ENCODE assay signal across 8 cellular contexts in the genomic region with DNA sequence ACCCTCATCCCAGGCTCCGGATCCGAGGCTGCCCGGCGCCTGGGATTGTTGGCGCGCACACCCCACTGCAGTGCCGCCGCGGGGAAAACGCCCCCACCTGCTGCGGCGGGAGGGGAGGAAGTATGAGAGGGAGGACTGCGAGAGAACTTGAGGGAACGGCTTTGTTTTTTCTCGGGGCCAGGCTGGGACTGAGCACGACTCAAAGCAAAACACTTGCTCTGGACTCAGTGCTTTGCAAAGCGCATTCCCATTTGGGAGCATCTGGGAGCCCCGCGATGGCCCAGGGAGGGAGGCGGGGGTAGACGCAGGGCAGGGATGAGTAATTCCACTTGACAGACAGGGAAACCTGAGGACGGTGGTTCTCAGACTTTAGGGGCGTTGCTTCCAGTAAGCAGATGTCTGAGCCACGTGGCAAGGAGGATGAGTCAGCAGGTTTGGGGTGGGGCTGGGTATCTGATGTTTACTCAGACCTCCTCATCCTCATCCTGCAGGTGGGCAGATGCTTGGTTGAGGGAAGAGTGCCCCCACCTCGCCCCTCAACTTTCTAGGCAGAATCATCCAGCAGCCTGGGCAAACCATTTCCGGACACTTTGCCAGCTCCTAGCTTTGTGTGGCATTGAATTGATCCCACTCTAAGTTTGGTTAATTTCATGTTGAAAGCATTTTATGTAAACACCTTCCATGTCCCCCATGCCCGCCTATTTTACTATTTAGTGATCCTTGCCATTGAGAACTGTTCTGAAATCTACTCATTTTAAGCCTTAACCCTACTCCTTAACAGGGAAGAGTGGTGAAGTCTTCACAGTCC. TPM values are rescaled to one million over a fixed set of nuclear protein-coding genes. Genes with fewer than 3 reads are reported as not detected.
DNase-seq lines count a peak whose midpoint lies in the region; ATAC-seq and TF ChIP-seq lines count a peak whose summit lies in the region.

No MANE protein-coding gene starts in this region.

- peak; percentile 92 for DNase-seq in M059J (ENCODE audit: low read depth)
- DNase-seq in SHP77 treated with DMSO at 0.1 percent for 48 hours (lab: John Stamatoyannopoulos, UW) = peak; percentile 90
- peak; percentile 59 for DNase-seq in activated gamma-delta T cell treated with anti-CD3 and anti-CD28 coated beads, Interleukin-2, amount 50 U/mL, for 16 hours (ENCODE audit: low read depth)
- DNase-seq in glutamatergic neuron = peak; percentile 88
- DNase-seq in putamen (ENCODE audit: low spot score) = peak; percentile 74
- peak in 1 of 2 donors; percentile 72 for DNase-seq in aorta

- H3K4me3 ChIP-seq in BLaER1 (peak overlapping the region; percentile 59), aorta (ENCODE audit: low read length in 2 of 2) (no peak overlapping the region)

- H3K9me3 ChIP-seq in BLaER1 = no peaks in the 10 kb centered on the region
- no peaks in the 10 kb centered on the region for H3K9me3 ChIP-seq in aorta (ENCODE audit: control insufficient read depth, low read length)

- peak; percentile 62 for ATAC-seq in GM21390 (IDR thresholded peaks at IDR 0.05; ENCODE audit: unreplicated experiment)
- peak; percentile 37 for ATAC-seq in aorta (ENCODE audit: low FRiP score)

- peak overlapping the region; percentile 92 for H3K4me2 ChIP-seq in BLaER1

- WGBS in aorta, 2 donors = 3 to 4% methylated on average over 27 of the region's 27 CpGs

- H3K4me3 Mint-ChIP-seq in glutamatergic neuron (ENCODE audit: unreplicated experiment) = peak overlapping the region; percentile 97

- H4K20me1 ChIP-seq in BLaER1 = no peaks in the 10 kb centered on the region

- H3K27me3 ChIP-seq in BLaER1 (peaks cover 40% of the 10 kb centered on the region), aorta (ENCODE audit: control insufficient read depth in 1 of 2, insufficient read depth in 2 of 2, low read length in 1 of 2) (no peaks in the 10 kb centered on the region)

- no peaks in the 10 kb centered on the region for H3K36me3 Mint-ChIP-seq in glutamatergic neuron (ENCODE audit: unreplicated experiment)

- H3K27me3 Mint-ChIP-seq in glutamatergic neuron (ENCODE audit: unreplicated experiment) = peaks cover 19% of the 10 kb centered on the region

- intact Hi-C loops in aorta (cut with DNase I) = no loop called here

- H3K36me3 ChIP-seq in BLaER1 (no peaks in the 10 kb centered on the region), aorta (ENCODE audit: control insufficient read depth in 1 of 2, insufficient read depth in 2 of 2, low read length in 1 of 2) (no peaks in the 10 kb centered on the region)

- H3K9me3 Mint-ChIP-seq in glutamatergic neuron (ENCODE audit: unreplicated experiment) = peaks cover 29% of the 10 kb centered on the region

- TF ChIP-seq CTCF in glutamatergic neuron (IDR thresholded peaks at IDR 0.05; ENCODE audit: partially characterized antibody, unreplicated experiment) = no peak

- H3K4me1 Mint-ChIP-seq in glutamatergic neuron (ENCODE audit: low read depth, unreplicated experiment) = peaks cover 24% of the 10 kb centered on the region

- H3K27ac ChIP-seq in BLaER1 (peak overlapping the region; percentile 43; the same call in 1 of the 2 replicates), aorta (ENCODE audit: low read depth in 1 of 2, low read length in 2 of 2) (no peak overlapping the region)

- H3K27ac Mint-ChIP-seq in glutamatergic neuron (ENCODE audit: unreplicated experiment) = peak overlapping the region; percentile 100

- peaks cover 36% of the 10 kb centered on the region for H3K4me1 ChIP-seq in BLaER1
- no peaks in the 10 kb centered on the region for H3K4me1 ChIP-seq in aorta (ENCODE audit: control insufficient read depth in 1 of 2, insufficient read depth in 2 of 2, low read length in 2 of 2)

- peak overlapping the region; percentile 71 for H3K9ac ChIP-seq in BLaER1

RNA-seq across cellular contexts. Expression of gene MIAT, which starts 1.5 kb away (rescaled TPM):
- total RNA-seq in M059J (2014; rRNA removed; shearing (Covaris generic)) = 0.02 TPM in 2 replicates
- total RNA-seq in glutamatergic neuron (ENCODE audit: unreplicated experiment) = 1,100 TPM
- 1 to 10 TPM; 1.6 to 5.0 TPM for total RNA-seq in aorta
- polyA plus RNA-seq in aorta = under 1 TPM in 1 of 2 donors, not detected in 1; 0.28 TPM

RNA-seq across cellular contexts. Expression of gene CRYBA4, which starts 37.1 kb away (rescaled TPM):
- total RNA-seq in M059J (2014; rRNA removed; shearing (Covaris generic)) = not detected in 2 replicates
- total RNA-seq in glutamatergic neuron (ENCODE audit: unreplicated experiment) (not detected), aorta (not detected)
- polyA plus RNA-seq in aorta = not detected

RNA-seq across cellular contexts. Expression of gene CRYBB1, which starts 41.0 kb away (rescaled TPM):
- not detected in 2 replicates for total RNA-seq in M059J (2014; rRNA removed; shearing (Covaris generic))
- total RNA-seq in glutamatergic neuron (ENCODE audit: unreplicated experiment) (not detected), aorta (1 to 10 TPM; 1.4 TPM)
- 1 to 10 TPM in 1 of 2 donors, under 1 TPM in 1; 0.43 to 4.4 TPM for polyA plus RNA-seq in aorta

Comparison
In these comparisons a context has a peak if more than half of its experiments do, and no peak if none do; other contexts are left out.
1. RNA of gene MIAT, which starts 1.5 kb away (total RNA-seq): 1,100 TPM in glutamatergic neuron (single experiment); 1.6 to 5.0 TPM in aorta and 0.02 TPM in M059J; every median in the first group is over 100 times any median in the second.